In genomic region chr9:93663877-93664548, GRCh38 we compare ENCODE assay signal across 21 cellular contexts.
DNase-seq lines count a peak whose midpoint lies in the region; ATAC-seq and TF ChIP-seq lines count a peak whose summit lies in the region.
"Had no signal": no experiment of that assay in that cellular context is flagged by ENCODE, and none has a peak within 500 bp of the region (broad histone marks: within the 10 kb centered on the region; RNA-seq: fewer than 3 reads in every experiment).

No MANE protein-coding gene starts in this region.

- POLR2A ChIA-PET in HEK293 (lab: Yijun Ruan, JAX), result no interaction called here
- POLR2A ChIA-PET in RWPE1 (lab: Yijun Ruan, JAX; ENCODE audit: low non-redundant PET), result no interaction called here

- no peak overlapping the region for H3K4me3 ChIP-seq in HEK293 (ENCODE audit: low read depth, low read length)
- H3K4me3 ChIP-seq: adrenal gland, coronary artery, HAP-1 had no signal

- H3K4me1 ChIP-seq in HEK293 (ENCODE audit: control insufficient read depth, insufficient read depth, low read length), result no peaks in the 10 kb centered on the region
- H3K4me1 ChIP-seq: adrenal gland, HAP-1 had no signal

- ATAC-seq in left ventricle myocardium superior (no peak), sciatic nerve (no peak), GM19324 (IDR thresholded peaks at IDR 0.05; ENCODE audit: low FRiP score, unreplicated experiment) (no peak), GM19328 (IDR thresholded peaks at IDR 0.05; ENCODE audit: unreplicated experiment) (no peak)
- ATAC-seq: stimulated activated naive B cell treated with anti-CD40 and anti-IgM and Interleukin-4, amounts not matched to agents 10 μg/mL and 1 μg/mL and 100 μg/mL, for 72 hours had no signal

- TF ChIP-seq CTCF in HEK293 (tag by site-specific recombination; IDR thresholded peaks at IDR 0.05), result no peak
- TF ChIP-seq CTCF in RWPE1 (conservative IDR thresholded peaks at IDR 0.05; ENCODE audit: low read depth), result no peak

- intact Hi-C loops in left ventricle myocardium superior (cut with micrococcal nuclease), result no loop called here
- intact Hi-C loops in sciatic nerve (cut with DNase I), result no loop called here

- peaks cover 0 to 45% of the 10 kb centered on the region in 2 experiments; a peak in 2 of 3 replicates for H3K36me3 ChIP-seq in HEK293 (ENCODE audit: control insufficient read depth in 2 of 2, insufficient read depth in 1 of 2, low read length in 2 of 2)

- no peak overlapping the region for H3K27ac ChIP-seq in HEK293 (ENCODE audit: extremely low read depth, low read depth, low read length)
- peak overlapping the region; percentile 5 for H3K27ac ChIP-seq in RWPE1
- H3K27ac ChIP-seq: adrenal gland, coronary artery had no signal

- DNase-seq in RWPE1 (ENCODE audit: low spot score) (no peak), left ventricle myocardium superior (peak; percentile 16), sciatic nerve (ENCODE audit: low spot score) (peak; percentile 46), cerebellar nuclear complex (lab: John Stamatoyannopoulos, UW) (no peak)
- DNase-seq: activated CD4-positive, alpha-beta memory T cell treated with anti-CD3 and anti-CD28 coated beads for 36 hours; activated gamma-delta T cell; activated T-cell treated with anti-CD3 and anti-CD28 coated beads for 4 hours; CD4-positive, alpha-beta memory T cell; Karpas-422; mesendoderm; naive B cell; NCI-H146; NCI-H69; stimulated activated CD4-positive, alpha-beta T cell treated with anti-CD3 and anti-CD28 coated beads, Interleukin-4, amount 100 ng/mL, for 1 hour; stimulated activated naive B cell treated with anti-CD40 and anti-IgM and Interleukin-4, amounts not matched to agents 10 μg/mL and 1 μg/mL and 100 μg/mL, for 72 hours had no signal

- no peaks in the 10 kb centered on the region for H3K9me3 ChIP-seq in HEK293 (ENCODE audit: control insufficient read depth, insufficient read depth, low read depth, low read length)
- H3K9me3 ChIP-seq: adrenal gland, HAP-1 had no signal

- CTCF ChIA-PET in HEK293 (lab: Yijun Ruan, JAX), result interaction anchor here (1.3 kb wide), 1 partner anchor 163 kb away, joined by 4 read pairs; no protein-coding TSS in a partner anchor
- CTCF ChIA-PET in RWPE1 (lab: Yijun Ruan, JAX), result no interaction called here

TF ChIP-seq in HEK293, 187 proteins besides CTCF, POLR2A, EP300 and RAD21:
- TF ChIP-seq ZBTB21 (tag by site-specific recombination; IDR thresholded peaks at IDR 0.05) (no peak), GLIS1 (tag by site-specific recombination; IDR thresholded peaks at IDR 0.05) (peak; percentile 21; the same call in 1 of the 2 replicates)

Comparison
In these comparisons a context has a peak if more than half of its experiments do, and no peak if none do; other contexts are left out.
1. DNase-seq: peak in left ventricle myocardium superior (single experiment) and sciatic nerve (single experiment); none in RWPE1 (single experiment) and cerebellar nuclear complex (0 of 2).